Comparison of ENCODE assay signal across 24 cellular contexts in genomic region chr11:101226617-101227016, GRCh38.
"Had no signal": no experiment of that assay in that cellular context is flagged by ENCODE, and none has a peak within 500 bp of the region (broad histone marks: within the 10 kb centered on the region; RNA-seq: fewer than 3 reads in every experiment).

No MANE protein-coding gene starts in this region.

- H3K4me3 Mint-ChIP-seq: IgD-negative memory B cell had no signal

- H3K36me3 Mint-ChIP-seq: IgD-negative memory B cell had no signal

- ATAC-seq: K562 had no signal

- H3K27ac ChIP-seq: HL-60, KMS-11, SJSA1, SK-N-MC had no signal

- H3K9me3 ChIP-seq: SJSA1 had no signal

- H3K36me3 ChIP-seq: SJSA1 had no signal

- H3K27me3 ChIP-seq: SJSA1 had no signal

- H3K9ac ChIP-seq: KMS-11 had no signal

- DNase-seq: Kasumi-1, MM.1S, NCI-H1048, NCI-H1105, NCI-H1417, NCI-H1436 treated with DMSO at 0.1 percent for 48 hours, NCI-H1694, NCI-H187 treated with DMSO at 0.1 percent for 48 hours, NCI-H2029 treated with DMSO at 0.1 percent for 48 hours, NCI-H2171 treated with DMSO at 0.1 percent for 48 hours, NCI-H345, NCI-H446 treated with DMSO at 0.1 percent for 48 hours, NCI-H510A treated with DMSO at 0.1 percent for 48 hours, NCI-H526 treated with DMSO at 0.1 percent for 48 hours, NCI-H748 treated with DMSO at 0.1 percent for 48 hours, Right ventricle myocardium superior, RPMI8226, SIG-M5 had no signal

- H3K4me1 ChIP-seq: SJSA1 had no signal

- H3K27ac Mint-ChIP-seq: IgD-negative memory B cell had no signal

- H3K4me2 ChIP-seq: KMS-11 had no signal

- H3K4me1 Mint-ChIP-seq: IgD-negative memory B cell had no signal

- H3K4me3 ChIP-seq: K562, SJSA1, SK-N-MC had no signal
